In the genomic region with DNA sequence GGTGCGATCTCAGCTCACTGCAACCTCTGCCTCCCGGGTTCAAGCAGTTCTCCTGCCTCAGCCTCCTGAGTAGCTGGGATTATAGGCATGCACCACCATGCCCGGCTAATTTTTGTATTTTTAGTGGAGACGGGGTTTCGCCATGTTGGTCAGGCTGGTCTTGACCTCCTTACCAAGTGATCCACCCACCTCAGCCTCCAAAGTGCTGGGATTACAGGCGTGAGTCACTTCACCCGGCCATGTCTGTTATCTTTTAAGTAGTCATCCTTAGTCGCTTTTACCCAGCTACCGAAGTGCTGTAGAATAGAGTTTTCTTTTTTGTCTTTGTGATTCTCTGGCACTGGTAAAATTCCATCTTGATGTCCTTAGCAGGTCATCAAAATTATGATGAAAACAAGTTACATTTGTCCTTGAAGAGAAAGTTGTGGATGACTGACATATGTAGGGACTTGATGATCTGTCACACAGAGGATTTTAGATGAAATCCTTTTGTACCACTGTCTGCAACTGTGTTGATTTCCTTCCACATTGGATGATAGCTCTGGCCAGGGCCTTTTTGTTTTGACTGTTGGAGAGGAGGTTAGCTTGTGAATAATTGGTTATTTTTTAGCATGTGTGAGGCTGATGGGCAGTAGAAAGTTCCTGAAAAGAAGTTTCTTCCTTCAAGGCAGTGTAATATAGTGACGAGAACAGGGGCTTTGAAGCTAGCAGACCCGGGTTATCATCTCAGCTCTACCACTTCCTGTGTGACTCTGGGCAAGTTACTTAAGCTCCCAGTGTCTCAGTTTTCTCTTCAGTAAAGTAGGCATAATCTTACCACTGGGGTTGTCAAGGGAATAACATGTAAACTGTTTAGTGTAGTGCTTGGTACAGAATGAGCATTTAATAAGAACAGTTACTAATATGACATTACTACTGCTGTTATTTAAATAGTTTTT, we compare ENCODE assay signal across 8 cellular contexts. TPM values are rescaled to one million over a fixed set of nuclear protein-coding genes. Genes with fewer than 3 reads are reported as not detected.
DNase-seq lines count a peak whose midpoint lies in the region; ATAC-seq and TF ChIP-seq lines count a peak whose summit lies in the region.

No MANE protein-coding gene starts in this region.

- no peaks in the 10 kb centered on the region for H3K27me3 Mint-ChIP-seq in activated B cell treated with CpG ODN at 0.5 μM for 24 hours

- in situ Hi-C loops in GM13976 (cut with MboI; ENCODE audit: low sequenced_read_pairs, unreplicated experiment) = no loop called here

- H3K27ac Mint-ChIP-seq in activated B cell treated with CpG ODN at 0.5 μM for 24 hours = peak overlapping the region; percentile 99

- DNase-seq in EL (peak; percentile 82), HCEC 1CT (peak; percentile 71), activated B cell treated with CpG ODN at 0.5 μM for 24 hours (no peak), kidney tubule cell (ENCODE audit: low spot score) (peak; percentile 42), 8988T (no peak), Right ventricle myocardium inferior (ENCODE audit: missing footprints) (no peak), HT-29 (ENCODE audit: low spot score) (no peak), GM13976 (ENCODE audit: low spot score) (no peak)

- CTCF ChIA-PET in activated B cell treated with CpG ODN at 0.5 μM for 24 hours (lab: Charles Lee) = interaction anchor here (1.9 kb wide), 1 partner anchor 55 kb away, joined by 4 read pairs; no protein-coding TSS in a partner anchor

- TF ChIP-seq CTCF in activated B cell treated with CpG ODN at 0.5 μM for 24 hours (IDR thresholded peaks at IDR 0.05) (no peak), GM13976 (IDR thresholded peaks at IDR 0.05; ENCODE audit: borderline replicate concordance, control extremely low read depth, extremely low read depth, insufficient read depth, missing control alignments) (no peak)

- intact Hi-C loops in activated B cell treated with CpG ODN at 0.5 μM for 24 hours (cut with micrococcal nuclease) (no loop called here), Right ventricle myocardium inferior (cut with DNase I) (no loop called here)

- H3K9me3 Mint-ChIP-seq in activated B cell treated with CpG ODN at 0.5 μM for 24 hours = no peaks in the 10 kb centered on the region

- peak overlapping the region; percentile 9 for H3K4me3 Mint-ChIP-seq in activated B cell treated with CpG ODN at 0.5 μM for 24 hours

- peaks cover 57% of the 10 kb centered on the region for H3K4me1 Mint-ChIP-seq in activated B cell treated with CpG ODN at 0.5 μM for 24 hours

- peaks cover 18% of the 10 kb centered on the region for H3K36me3 Mint-ChIP-seq in activated B cell treated with CpG ODN at 0.5 μM for 24 hours (ENCODE audit: low read depth)

- POLR2A ChIA-PET in activated B cell treated with CpG ODN at 0.5 μM for 24 hours (lab: Charles Lee) = interaction anchor here (0.5 to 12.2 kb wide), 4 partner anchors 9 to 50 kb away, joined by 4 to 237 read pairs (median 4); a partner anchor contains a TSS

- ATAC-seq in activated B cell treated with CpG ODN at 0.5 μM for 24 hours (ENCODE audit: low read depth) = no peak
- no peak for ATAC-seq in Right ventricle myocardium inferior

RNA-seq across cellular contexts. Expression of a gene that starts 18.8 kb away (rescaled TPM):
- total RNA-seq in activated B cell treated with CpG ODN at 0.5 μM for 24 hours = 49.0 and 51.7 TPM in 2 replicates
- total RNA-seq in Right ventricle myocardium inferior = 17.5 TPM
- 11.4 and 17.4 TPM in 2 replicates for total RNA-seq in HT-29 (2014; rRNA removed; shearing (Covaris generic))

Comparison
In these comparisons a context has a peak if more than half of its experiments do, and no peak if none do; other contexts are left out.
1. DNase-seq: peak in EL (single experiment), HCEC 1CT (single experiment) and kidney tubule cell (single experiment); none in activated B cell treated with CpG ODN at 0.5 μM for 24 hours (single experiment), 8988T (single experiment), Right ventricle myocardium inferior (single experiment), HT-29 (single experiment) and GM13976 (single experiment).